1 cellular context compared by ENCODE assay signal in genomic region chr1:38898653-38899230, GRCh38.
TF ChIP-seq lines count a peak whose summit lies in the region.

No MANE protein-coding gene starts in this region.

TF ChIP-seq in GM23338, 12 proteins besides CTCF, POLR2A, EP300 and RAD21:
- TF ChIP-seq ZNF462 (CRISPR knock-in tag; IDR thresholded peaks at IDR 0.05), result no peak
- TF ChIP-seq JUNB (IDR thresholded peaks at IDR 0.05; ENCODE audit: unreplicated experiment), result no peak
- no peak for TF ChIP-seq NANOG (IDR thresholded peaks at IDR 0.05; ENCODE audit: borderline replicate concordance)
- TF ChIP-seq POLR2AphosphoS5 (IDR thresholded peaks at IDR 0.05; ENCODE audit: low read depth), result no peak
- no peak for TF ChIP-seq ETS1 (IDR thresholded peaks at IDR 0.05)
- TF ChIP-seq EZH2phosphoT487 (IDR thresholded peaks at IDR 0.05; ENCODE audit: unreplicated experiment), result no peak
- TF ChIP-seq ZNF114 (CRISPR knock-in tag; IDR thresholded peaks at IDR 0.05), result no peak
